Comparison of ENCODE assay signal across 8 cellular contexts in genomic region chr2:12005886-12006681, GRCh38.
A peak's percentile ranks its signal among the peaks of the same experiment; 100 is the strongest.
DNase-seq lines count a peak whose midpoint lies in the region; ATAC-seq lines count a peak whose summit lies in the region.

No MANE protein-coding gene starts in this region.

- DNase-seq in NCI-H1092 treated with DMSO at 0.1 percent for 48 hours (lab: John Stamatoyannopoulos, UW) (peak; percentile 52), NCI-H1092 (lab: John Stamatoyannopoulos, UW) (no peak), NOMO-1 treated with dmso at 0.1 percent for 144 hours (lab: John Stamatoyannopoulos, UW; ENCODE audit: unreplicated experiment) (peak; percentile 16), kidney glomerular epithelial cell (lab: John Stamatoyannopoulos, UW) (peak; percentile 66), midbrain (lab: John Stamatoyannopoulos, UW) (no peak)
- peak; percentile 17 to 40 for DNase-seq in activated T-helper 1 cell treated with anti-CD3 and anti-CD28 coated beads, Interleukin-2, amount 50 U/mL, for 16 hours (ENCODE audit: low read depth in 1 of 2, low spot score in 1 of 2)
- DNase-seq in stimulated activated CD8-positive, alpha-beta memory T cell treated with anti-CD3 and anti-CD28 coated beads, Interleukin-4, amount 100 ng/mL, for 1 hour (ENCODE audit: low read depth in 2 of 2, low spot score in 1 of 2), result peak; percentile 27 to 48

- peak; percentile 58 for ATAC-seq in HG03064 (IDR thresholded peaks at IDR 0.05; ENCODE audit: low read depth, unreplicated experiment)

Comparison
In these comparisons a context has a peak if more than half of its experiments do, and no peak if none do; other contexts are left out.
1. DNase-seq: peak in NCI-H1092 treated with DMSO at 0.1 percent for 48 hours (single experiment), NOMO-1 treated with dmso at 0.1 percent for 144 hours (single experiment), activated T-helper 1 cell treated with anti-CD3 and anti-CD28 coated beads, Interleukin-2, amount 50 U/mL, for 16 hours (2 of 2), kidney glomerular epithelial cell (single experiment) and stimulated activated CD8-positive, alpha-beta memory T cell treated with anti-CD3 and anti-CD28 coated beads, Interleukin-4, amount 100 ng/mL, for 1 hour (2 of 2); none in NCI-H1092 (single experiment) and midbrain (single experiment).